Comparison of ENCODE assay signal across 20 cellular contexts in genomic region chr6:63935732-63936131, GRCh38.
"Had no signal": no experiment of that assay in that cellular context is flagged by ENCODE, and none has a peak within 500 bp of the region (broad histone marks: within the 10 kb centered on the region; RNA-seq: fewer than 3 reads in every experiment).

No MANE protein-coding gene starts in this region.

- H3K36me3 ChIP-seq: esophagus muscularis mucosa, gastroesophageal sphincter, heart left ventricle, left lung, lower lobe of right lung had no signal

- DNase-seq: dermis blood vessel endothelial cell; dorsolateral prefrontal cortex; effector CD4-positive, alpha-beta T cell; effector memory CD4-positive, alpha-beta T cell; foreskin keratinocyte; heart left ventricle; hypothalamus; immature natural killer cell; islet precursor cell; kidney; kidney glomerular epithelial cell; left lung; left ventricle myocardium superior; lower lobe of right lung; mesenchymal stem cell; midbrain had no signal

- H3K27me3 ChIP-seq: esophagus muscularis mucosa, foreskin keratinocyte, heart left ventricle, hepatocyte, left lung had no signal

- H3K9me3 ChIP-seq: esophagus muscularis mucosa, gastroesophageal sphincter, heart left ventricle, left lung, lower lobe of right lung had no signal

- ATAC-seq: foreskin keratinocyte, gastroesophageal sphincter, heart left ventricle, left lung, left ventricle myocardium superior, lower lobe of right lung had no signal

- H2AFZ ChIP-seq: hepatocyte had no signal

- H3K4me1 ChIP-seq: esophagus muscularis mucosa, foreskin keratinocyte, gastroesophageal sphincter, heart left ventricle, left lung, lower lobe of right lung had no signal

- H3K27ac ChIP-seq: coronary artery, dorsolateral prefrontal cortex, esophagus muscularis mucosa, foreskin keratinocyte, gastroesophageal sphincter, heart left ventricle, hepatocyte, left lung, lower lobe of right lung had no signal

- H3K4me2 ChIP-seq: hepatocyte had no signal

- H3K79me2 ChIP-seq: hepatocyte had no signal

- H3K4me3 ChIP-seq: coronary artery, dorsolateral prefrontal cortex, esophagus muscularis mucosa, gastroesophageal sphincter, heart left ventricle, hepatocyte, left lung, lower lobe of right lung had no signal
